ENCODE assay signal across 18 cellular contexts in genomic region chr2:61456070-61456745, GRCh38. TPM values are rescaled to one million over a fixed set of nuclear protein-coding genes. Genes with fewer than 3 reads are reported as not detected.
DNase-seq lines count a peak whose midpoint lies in the region; ATAC-seq, FAIRE-seq and TF ChIP-seq lines count a peak whose summit lies in the region.
"Had no signal": no experiment of that assay in that cellular context is flagged by ENCODE, and none has a peak within 500 bp of the region (broad histone marks: within the 10 kb centered on the region; RNA-seq: fewer than 3 reads in every experiment).

No MANE protein-coding gene starts in this region.

- H3K36me3 Mint-ChIP-seq in CD4-positive, alpha-beta memory T cell = peaks cover 12 to 15% of the 10 kb centered on the region in 2 donors

- H3K9me3 ChIP-seq in CD4-positive, alpha-beta memory T cell (ENCODE audit: control insufficient read depth in 1 of 2, low read length in 2 of 2) = no peaks in the 10 kb centered on the region
- H3K9me3 ChIP-seq in SU-DHL-6 (ENCODE audit: insufficient read depth, low read length) (no peaks in the 10 kb centered on the region), heart right ventricle (no peaks in the 10 kb centered on the region), pancreas (no peaks in the 10 kb centered on the region), SK-N-SH (no peaks in the 10 kb centered on the region), SJCRH30 (replicated peaks) (no peaks in the 10 kb centered on the region)
- H3K9me3 ChIP-seq: suprapubic skin had no signal

- FAIRE-seq in pancreas (lab: Jason Lieb, UNC) = no peak

- WGBS in heart right ventricle, 2 donors = 64% methylated on average over 5 of the region's 5 CpGs
- 51 to 53% methylated on average over 5 of the region's 5 CpGs for WGBS in pancreas, 2 donors
- WGBS in SK-N-SH (ENCODE audit: low lambda C conversion rate) = 85% methylated on average over 5 of the region's 5 CpGs

- no peak for TF ChIP-seq CTCF in SU-DHL-6 (IDR thresholded peaks at IDR 0.05; ENCODE audit: insufficient read depth, low read length, poor library complexity, severe bottlenecking)
- no peak for TF ChIP-seq CTCF in heart right ventricle (IDR thresholded peaks at IDR 0.05)
- TF ChIP-seq CTCF in pancreas (IDR thresholded peaks at IDR 0.05) = no peak
- TF ChIP-seq CTCF in SK-N-SH (IDR thresholded peaks at IDR 0.05) = no peak

- H3K79me2 ChIP-seq in SU-DHL-6 (ENCODE audit: insufficient read depth, low read length) (peaks cover 100% of the 10 kb centered on the region), SK-N-SH (ENCODE audit: insufficient read depth) (peaks cover 100% of the 10 kb centered on the region)

- no peak for TF ChIP-seq EP300 in SK-N-SH (IDR thresholded peaks at IDR 0.05; ENCODE audit: borderline replicate concordance in 1 of 2, low read depth in 1 of 2, low read length in 1 of 2)

- no peak overlapping the region for H3K27ac ChIP-seq in CD4-positive, alpha-beta memory T cell (ENCODE audit: low read depth, low read length)
- peak overlapping the region; percentile 86 for H3K27ac ChIP-seq in SU-DHL-6 (ENCODE audit: low read depth, low read length)
- peak overlapping the region in 8 of 10 donors; percentile 15 to 78 (median 58) for H3K27ac ChIP-seq in heart right ventricle
- peak overlapping the region in 2 of 4 donors; percentile 8 to 30 for H3K27ac ChIP-seq in pancreas
- no peak overlapping the region for H3K27ac ChIP-seq in SK-N-SH (ENCODE audit: low read depth in 2 of 2, low read length in 1 of 2)
- H3K27ac ChIP-seq in SJCRH30 = no peak overlapping the region
- H3K27ac ChIP-seq: GM23248, KMS-11, suprapubic skin had no signal

- H3K27me3 Mint-ChIP-seq in CD4-positive, alpha-beta memory T cell = no peaks in the 10 kb centered on the region

- H3K4me3 Mint-ChIP-seq in CD4-positive, alpha-beta memory T cell = peak overlapping the region in 3 of 8 donors; percentile 3 to 36 (median 22)

- CTCF ChIA-PET in CD4-positive, alpha-beta memory T cell (lab: Charles Lee; ENCODE audit: partially characterized antibody) = interaction anchor here (3.3 kb wide), 1 partner anchor 30 kb away, joined by 8 read pairs; no protein-coding TSS in a partner anchor
- CTCF ChIA-PET in SK-N-SH (lab: Yijun Ruan, JAX) = no interaction called here

- ATAC-seq in heart right ventricle (peak; percentile 17 to 73 (median 60)), pancreas (peak; percentile 57 to 73 (median 66)), HG03521 (IDR thresholded peaks at IDR 0.05; ENCODE audit: unreplicated experiment) (no peak)

- DNase-seq in CD4-positive, alpha-beta memory T cell = no peak
- DNase-seq in heart right ventricle = no peak
- no peak for DNase-seq in pancreas
- DNase-seq in SK-N-SH = no peak
- no peak for DNase-seq in SJCRH30
- DNase-seq: activated CD4-positive, alpha-beta T cell treated with anti-CD3 and anti-CD28 coated beads, Interleukin-2, amount 50 U/mL, for 1 hour; activated gamma-delta T cell treated with Interleukin-2 at 50 U/mL for 16 hours; amniotic stem cell; central memory CD4-positive, alpha-beta T cell; effector CD8-positive, alpha-beta T cell; GM23248; NCI-H187; NCI-H345; RPMI8226 had no signal

- no peaks in the 10 kb centered on the region for H3K36me3 ChIP-seq in CD4-positive, alpha-beta memory T cell (ENCODE audit: insufficient read depth, low read length)
- 0 out of 2 replicates have a peak, but pooled peaks cover 6% of the 10 kb centered on the region for H3K36me3 ChIP-seq in SU-DHL-6 (ENCODE audit: low read length)
- peaks cover 0 to 9% (median 0%) of the 10 kb centered on the region in 9 donors for H3K36me3 ChIP-seq in heart right ventricle
- no peaks in the 10 kb centered on the region for H3K36me3 ChIP-seq in pancreas
- peaks cover 0 to 20% of the 10 kb centered on the region in 2 experiments for H3K36me3 ChIP-seq in SK-N-SH (replicated peaks in 1 of 2; ENCODE audit: control insufficient read depth in 1 of 2, insufficient read depth in 2 of 2, low read length in 1 of 2)
- H3K36me3 ChIP-seq in SJCRH30 = peaks cover 7% of the 10 kb centered on the region
- H3K36me3 ChIP-seq: suprapubic skin had no signal

- no peaks in the 10 kb centered on the region for H3K9me3 Mint-ChIP-seq in CD4-positive, alpha-beta memory T cell

- H4K20me1 ChIP-seq in SU-DHL-6 (ENCODE audit: low read depth, low read length) (no peaks in the 10 kb centered on the region), SK-N-SH (ENCODE audit: insufficient read depth) (peaks cover 66% of the 10 kb centered on the region)

- H2AFZ ChIP-seq in SU-DHL-6 (ENCODE audit: low read depth, low read length, severe bottlenecking) (no peak overlapping the region), SK-N-SH (ENCODE audit: low read depth) (no peak overlapping the region)
- H2AFZ ChIP-seq: GM23248 had no signal

- H3K27me3 ChIP-seq in CD4-positive, alpha-beta memory T cell (ENCODE audit: insufficient read depth, low read length) = no peaks in the 10 kb centered on the region
- no peaks in the 10 kb centered on the region for H3K27me3 ChIP-seq in SU-DHL-6 (ENCODE audit: low read length)
- no peaks in the 10 kb centered on the region for H3K27me3 ChIP-seq in heart right ventricle
- H3K27me3 ChIP-seq in pancreas = no peaks in the 10 kb centered on the region
- no peaks in the 10 kb centered on the region for H3K27me3 ChIP-seq in SK-N-SH (ENCODE audit: insufficient read depth)
- no peaks in the 10 kb centered on the region for H3K27me3 ChIP-seq in SJCRH30
- H3K27me3 ChIP-seq: suprapubic skin had no signal

- peak overlapping the region in 4 of 7 donors; percentile 35 to 77 (median 72) for H3K27ac Mint-ChIP-seq in CD4-positive, alpha-beta memory T cell

- peaks cover 50% of the 10 kb centered on the region for H3F3A ChIP-seq in SU-DHL-6 (ENCODE audit: insufficient read depth)
- peaks cover 18% of the 10 kb centered on the region for H3F3A ChIP-seq in SK-N-SH (replicated peaks; ENCODE audit: insufficient read depth)

- peaks cover 38 to 85% (median 60%) of the 10 kb centered on the region in 4 donors for H3K4me1 Mint-ChIP-seq in CD4-positive, alpha-beta memory T cell

- H3K4me2 ChIP-seq in SU-DHL-6 (ENCODE audit: low read depth, low read length, poor library complexity, severe bottlenecking) (peak overlapping the region; percentile 20), SK-N-SH (no peak overlapping the region)
- H3K4me2 ChIP-seq: KMS-11 had no signal

- H3K9me2 ChIP-seq in SU-DHL-6 (replicated peaks; ENCODE audit: insufficient read depth, low read length) (no peaks in the 10 kb centered on the region), SK-N-SH (no peaks in the 10 kb centered on the region)

- H3K4me1 ChIP-seq in CD4-positive, alpha-beta memory T cell (ENCODE audit: insufficient read depth, low read length) = peaks cover 75% of the 10 kb centered on the region
- peaks cover 3 to 69% (median 49%) of the 10 kb centered on the region in 9 donors for H3K4me1 ChIP-seq in heart right ventricle
- peaks cover 0 to 22% (median 11%) of the 10 kb centered on the region in 3 donors for H3K4me1 ChIP-seq in pancreas
- peaks cover 0 to 18% of the 10 kb centered on the region in 2 experiments; a peak in 1 of 4 replicates for H3K4me1 ChIP-seq in SK-N-SH (ENCODE audit: control insufficient read depth in 1 of 2, insufficient read depth in 2 of 2, low read depth in 1 of 2, low read length in 1 of 2)
- no peaks in the 10 kb centered on the region for H3K4me1 ChIP-seq in SJCRH30

- no peak for TF ChIP-seq RAD21 in SK-N-SH (IDR thresholded peaks at IDR 0.05; ENCODE audit: low read length)

- intact Hi-C loops in CD4-positive, alpha-beta memory T cell (cut with micrococcal nuclease) = no loop called here
- intact Hi-C loops in heart right ventricle (cut with DNase I) = no loop called here
- intact Hi-C loops in pancreas (cut with DNase I) = no loop called here

- H3K4me3 ChIP-seq in CD4-positive, alpha-beta memory T cell (ENCODE audit: low read length in 2 of 2) = no peak overlapping the region
- H3K4me3 ChIP-seq in SU-DHL-6 (ENCODE audit: insufficient read depth, low read length, poor library complexity, severe bottlenecking) (no peak overlapping the region), heart right ventricle (no peak overlapping the region), pancreas (no peak overlapping the region), SK-N-SH (ENCODE audit: low read depth in 2 of 2, low read length in 1 of 2) (no peak overlapping the region), SJCRH30 (no peak overlapping the region)
- H3K4me3 ChIP-seq: GM23248, suprapubic skin had no signal

- POLR2A ChIA-PET in CD4-positive, alpha-beta memory T cell (lab: Charles Lee; ENCODE audit: partially characterized antibody) = interaction anchor here (1.9 kb wide), 1 partner anchor 14 kb away, joined by 7 read pairs; the partner anchor contains the start of gene USP34
- POLR2A ChIA-PET in SK-N-SH (lab: Yijun Ruan, JAX) = no interaction called here

- H3K9ac ChIP-seq in SU-DHL-6 (ENCODE audit: low read length) (no peak overlapping the region), SK-N-SH (no peak overlapping the region)
- H3K9ac ChIP-seq: GM23248, KMS-11 had no signal

TF ChIP-seq in SK-N-SH, 30 proteins besides CTCF, POLR2A, EP300 and RAD21 (continues in another document):
- TF ChIP-seq SIN3A (IDR thresholded peaks at IDR 0.05; ENCODE audit: borderline replicate concordance, low read depth, low read length) (no peak), ELF1 (IDR thresholded peaks at IDR 0.05) (no peak), TEAD4 (IDR thresholded peaks at IDR 0.05; ENCODE audit: borderline replicate concordance, insufficient read depth) (no peak), FOXJ3 (CRISPR knock-in tag; IDR thresholded peaks at IDR 0.05) (no peak), TCF12 (IDR thresholded peaks at IDR 0.05) (no peak), TAF1 (IDR thresholded peaks at IDR 0.05; ENCODE audit: borderline replicate concordance, low read depth, low read length) (no peak), YY1 (IDR thresholded peaks at IDR 0.05; ENCODE audit: low read depth) (no peak), FOXM1 (IDR thresholded peaks at IDR 0.05; ENCODE audit: low read depth) (no peak)
- TF ChIP-seq, protein P1, sequence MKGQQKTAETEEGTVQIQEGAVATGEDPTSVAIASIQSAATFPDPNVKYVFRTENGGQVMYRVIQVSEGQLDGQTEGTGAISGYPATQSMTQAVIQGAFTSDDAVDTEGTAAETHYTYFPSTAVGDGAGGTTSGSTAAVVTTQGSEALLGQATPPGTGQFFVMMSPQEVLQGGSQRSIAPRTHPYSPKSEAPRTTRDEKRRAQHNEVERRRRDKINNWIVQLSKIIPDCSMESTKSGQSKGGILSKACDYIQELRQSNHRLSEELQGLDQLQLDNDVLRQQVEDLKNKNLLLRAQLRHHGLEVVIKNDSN (IDR thresholded peaks at IDR 0.05; ENCODE audit: borderline replicate concordance, low read depth) = no peak

RNA-seq across cellular contexts. Expression of gene USP34, which starts 14.7 kb away (rescaled TPM):
- 100 to 1,000 TPM; 163 to 164 TPM for total RNA-seq in CD4-positive, alpha-beta memory T cell
- 10 to 100 TPM in 1 of 2 donors, 1 to 10 TPM in 1; 7.9 to 26.7 TPM for polyA plus RNA-seq in CD4-positive, alpha-beta memory T cell
- total RNA-seq in heart right ventricle = 10 to 100 TPM; 46.1 to 75.7 (median 60.8) TPM
- polyA plus RNA-seq in heart right ventricle = 10 to 100 TPM; 34.3 to 53.6 TPM
- 10 to 100 TPM; 30.0 to 58.9 (median 45.1) TPM for total RNA-seq in pancreas
- polyA plus RNA-seq in pancreas = 10 to 100 TPM; 33.6 to 50.1 TPM
- polyA plus RNA-seq in SK-N-SH (2012; rRNA removed) = 31.4 and 40.5 TPM in 2 replicates
- polyA plus RNA-seq in SK-N-SH (2012; cell fraction: cytosol; rRNA removed) = 35.3 and 43.2 TPM in 2 replicates
- 61.1 and 110 TPM in 2 replicates for polyA plus RNA-seq in SK-N-SH (2012; cell fraction: nucleus; rRNA removed)
- 112 and 133 TPM in 2 replicates for total RNA-seq in SJCRH30 (2014; rRNA removed; shearing (Covaris generic))

Comparison
In these comparisons a context has a peak if more than half of its experiments do, and no peak if none do; other contexts are left out.
1. H3K27ac ChIP-seq: peak in SU-DHL-6 (single experiment) and heart right ventricle (8 of 10); none in CD4-positive, alpha-beta memory T cell (single experiment), SK-N-SH (0 of 2) and SJCRH30 (single experiment).